ENCODE assay signal across 1 cellular context in the genomic region with DNA sequence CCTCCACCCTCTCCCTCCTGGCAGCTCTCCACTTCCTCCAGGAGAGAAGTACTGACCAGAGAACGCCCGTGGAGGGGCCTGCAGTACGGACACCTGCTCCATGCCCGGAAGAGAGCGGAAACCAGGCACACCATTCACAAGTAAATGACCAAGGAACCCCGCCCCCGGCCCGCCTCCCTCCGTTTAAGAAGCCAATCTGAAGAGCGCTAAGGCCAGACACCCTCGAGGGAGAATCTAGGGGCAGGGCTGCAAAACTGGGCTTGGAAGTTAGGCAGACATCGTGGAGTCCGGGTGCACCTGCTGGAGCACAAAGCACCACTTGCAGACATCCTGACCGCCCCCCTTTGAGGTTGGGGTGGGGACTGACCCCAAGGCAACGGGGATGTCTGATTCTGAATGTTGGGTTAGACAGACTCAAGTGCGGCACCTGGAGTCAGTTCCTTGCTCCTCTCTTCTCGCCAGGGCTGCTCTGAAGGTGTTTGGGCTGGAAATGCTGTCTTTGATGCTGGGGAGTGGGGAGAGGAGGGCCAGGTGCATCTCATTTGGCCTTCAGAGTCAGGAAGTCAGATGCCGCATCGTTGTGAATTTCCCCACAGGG.
TF ChIP-seq lines count a peak whose summit lies in the region.

No MANE protein-coding gene starts in this region.

TF ChIP-seq in A549, 52 proteins besides CTCF, POLR2A, EP300 and RAD21 (continued from another document):
- TF ChIP-seq, protein P1, sequence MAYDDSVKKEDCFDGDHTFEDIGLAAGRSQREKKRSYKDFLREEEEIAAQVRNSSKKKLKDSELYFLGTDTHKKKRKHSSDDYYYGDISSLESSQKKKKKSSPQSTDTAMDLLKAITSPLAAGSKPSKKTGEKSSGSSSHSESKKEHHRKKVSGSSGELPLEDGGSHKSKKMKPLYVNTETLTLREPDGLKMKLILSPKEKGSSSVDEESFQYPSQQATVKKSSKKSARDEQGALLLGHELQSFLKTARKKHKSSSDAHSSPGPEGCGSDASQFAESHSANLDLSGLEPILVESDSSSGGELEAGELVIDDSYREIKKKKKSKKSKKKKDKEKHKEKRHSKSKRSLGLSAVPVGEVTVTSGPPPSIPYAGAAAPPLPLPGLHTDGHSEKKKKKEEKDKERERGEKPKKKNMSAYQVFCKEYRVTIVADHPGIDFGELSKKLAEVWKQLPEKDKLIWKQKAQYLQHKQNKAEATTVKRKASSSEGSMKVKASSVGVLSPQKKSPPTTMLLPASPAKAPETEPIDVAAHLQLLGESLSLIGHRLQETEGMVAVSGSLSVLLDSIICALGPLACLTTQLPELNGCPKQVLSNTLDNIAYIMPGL (CRISPR knock-in tag; IDR thresholded peaks at IDR 0.05; ENCODE audit: borderline replicate concordance), result no peak
- TF ChIP-seq, protein P2, sequence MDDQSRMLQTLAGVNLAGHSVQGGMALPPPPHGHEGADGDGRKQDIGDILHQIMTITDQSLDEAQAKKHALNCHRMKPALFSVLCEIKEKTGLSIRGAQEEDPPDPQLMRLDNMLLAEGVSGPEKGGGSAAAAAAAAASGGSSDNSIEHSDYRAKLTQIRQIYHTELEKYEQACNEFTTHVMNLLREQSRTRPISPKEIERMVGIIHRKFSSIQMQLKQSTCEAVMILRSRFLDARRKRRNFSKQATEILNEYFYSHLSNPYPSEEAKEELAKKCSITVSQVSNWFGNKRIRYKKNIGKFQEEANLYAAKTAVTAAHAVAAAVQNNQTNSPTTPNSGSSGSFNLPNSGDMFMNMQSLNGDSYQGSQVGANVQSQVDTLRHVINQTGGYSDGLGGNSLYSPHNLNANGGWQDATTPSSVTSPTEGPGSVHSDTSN (IDR thresholded peaks at IDR 0.05), result 0 out of 2 replicates have a peak, but pooled peaks have one; percentile 13
- no peak for TF ChIP-seq PHF8 (IDR thresholded peaks at IDR 0.05; ENCODE audit: borderline replicate concordance, low read depth)
- TF ChIP-seq, protein P3, sequence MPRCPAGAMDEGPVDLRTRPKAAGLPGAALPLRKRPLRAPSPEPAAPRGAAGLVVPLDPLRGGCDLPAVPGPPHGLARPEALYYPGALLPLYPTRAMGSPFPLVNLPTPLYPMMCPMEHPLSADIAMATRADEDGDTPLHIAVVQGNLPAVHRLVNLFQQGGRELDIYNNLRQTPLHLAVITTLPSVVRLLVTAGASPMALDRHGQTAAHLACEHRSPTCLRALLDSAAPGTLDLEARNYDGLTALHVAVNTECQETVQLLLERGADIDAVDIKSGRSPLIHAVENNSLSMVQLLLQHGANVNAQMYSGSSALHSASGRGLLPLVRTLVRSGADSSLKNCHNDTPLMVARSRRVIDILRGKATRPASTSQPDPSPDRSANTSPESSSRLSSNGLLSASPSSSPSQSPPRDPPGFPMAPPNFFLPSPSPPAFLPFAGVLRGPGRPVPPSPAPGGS (IDR thresholded peaks at IDR 0.05), result 0 out of 3 replicates have a peak, but pooled peaks have one; percentile 12
- TF ChIP-seq, protein P4, sequence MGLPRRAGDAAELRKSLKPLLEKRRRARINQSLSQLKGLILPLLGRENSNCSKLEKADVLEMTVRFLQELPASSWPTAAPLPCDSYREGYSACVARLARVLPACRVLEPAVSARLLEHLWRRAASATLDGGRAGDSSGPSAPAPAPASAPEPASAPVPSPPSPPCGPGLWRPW (IDR thresholded peaks at IDR 0.05), result no peak
- TF ChIP-seq, protein P5, sequence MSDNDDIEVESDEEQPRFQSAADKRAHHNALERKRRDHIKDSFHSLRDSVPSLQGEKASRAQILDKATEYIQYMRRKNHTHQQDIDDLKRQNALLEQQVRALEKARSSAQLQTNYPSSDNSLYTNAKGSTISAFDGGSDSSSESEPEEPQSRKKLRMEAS (IDR thresholded peaks at IDR 0.05), result peak; percentile 64
- TF ChIP-seq FOXS1 (CRISPR knock-in tag; IDR thresholded peaks at IDR 0.05), result no peak
- no peak for TF ChIP-seq CBX8 (IDR thresholded peaks at IDR 0.05)
- TF ChIP-seq ZNF302 (CRISPR knock-in tag; IDR thresholded peaks at IDR 0.05), result no peak
- TF ChIP-seq KDM5A (IDR thresholded peaks at IDR 0.05), result no peak
- TF ChIP-seq ZSCAN20 (CRISPR knock-in tag; IDR thresholded peaks at IDR 0.05), result no peak
- no peak for TF ChIP-seq MYC (IDR thresholded peaks at IDR 0.05; ENCODE audit: borderline replicate concordance, low read length)
- peak; percentile 30 for TF ChIP-seq CHD2 (IDR thresholded peaks at IDR 0.05; ENCODE audit: low read length, partially characterized antibody)
TF ChIP-seq in A549: peak in this region for 5.
